In genomic region chr18:23459530-23459921, GRCh38 we compare ENCODE assay signal across 28 cellular contexts. TPM values are rescaled to one million over a fixed set of nuclear protein-coding genes. Genes with fewer than 3 reads are reported as not detected.
DNase-seq lines count a peak whose midpoint lies in the region; ATAC-seq and TF ChIP-seq lines count a peak whose summit lies in the region.
"Had no signal": no experiment of that assay in that cellular context is flagged by ENCODE, and none has a peak within 500 bp of the region (broad histone marks: within the 10 kb centered on the region; RNA-seq: fewer than 3 reads in every experiment).

No MANE protein-coding gene starts in this region.

- H3K27ac Mint-ChIP-seq in activated naive CD4-positive, alpha-beta T cell treated with anti-CD3 and anti-CD28 coated beads, Interleukin-2, amount 50 U/mL, for 24 hours, result peak overlapping the region; percentile 42
- no peak overlapping the region for H3K27ac Mint-ChIP-seq in activated naive CD4-positive, alpha-beta T cell treated with anti-CD3 and anti-CD28 coated beads for 36 hours
- peak overlapping the region; percentile 61 to 70 for H3K27ac Mint-ChIP-seq in effector memory CD8-positive, alpha-beta T cell
- H3K27ac Mint-ChIP-seq: H9 had no signal

- no peaks in the 10 kb centered on the region for H3F3A ChIP-seq in Loucy (ENCODE audit: low read depth)

- peak overlapping the region; percentile 55 for H3K9ac ChIP-seq in Loucy (ENCODE audit: low read depth, low read length, poor library complexity, severe bottlenecking)
- H3K9ac ChIP-seq: SK-N-SH had no signal

- no peaks in the 10 kb centered on the region for H3K27me3 Mint-ChIP-seq in activated naive CD4-positive, alpha-beta T cell treated with anti-CD3 and anti-CD28 coated beads, Interleukin-2, amount 50 U/mL, for 24 hours
- no peaks in the 10 kb centered on the region for H3K27me3 Mint-ChIP-seq in activated naive CD4-positive, alpha-beta T cell treated with anti-CD3 and anti-CD28 coated beads for 36 hours (ENCODE audit: low read depth)
- H3K27me3 Mint-ChIP-seq in effector memory CD8-positive, alpha-beta T cell, result no peaks in the 10 kb centered on the region
- H3K27me3 Mint-ChIP-seq: CD8-positive, alpha-beta memory T cell; stimulated activated memory B cell treated with anti-CD40 and anti-IgM and Interleukin-4, amounts not matched to agents 10 μg/mL and 1 μg/mL and 100 μg/mL, for 72 hours; T-helper 17 cell had no signal

- H3K27ac ChIP-seq in neutrophil, result peak overlapping the region; percentile 83
- H3K27ac ChIP-seq: PC-9 had no signal

- no peaks in the 10 kb centered on the region for H3K27me3 ChIP-seq in Loucy (ENCODE audit: insufficient read depth, low read length, poor library complexity, severe bottlenecking)
- H3K27me3 ChIP-seq in neutrophil, result no peaks in the 10 kb centered on the region

- H3K4me1 Mint-ChIP-seq in activated naive CD4-positive, alpha-beta T cell treated with anti-CD3 and anti-CD28 coated beads, Interleukin-2, amount 50 U/mL, for 24 hours, result peaks cover 77% of the 10 kb centered on the region
- H3K4me1 Mint-ChIP-seq in activated naive CD4-positive, alpha-beta T cell treated with anti-CD3 and anti-CD28 coated beads for 36 hours (ENCODE audit: low read depth), result peaks cover 48% of the 10 kb centered on the region
- peaks cover 50 to 62% of the 10 kb centered on the region in 2 donors for H3K4me1 Mint-ChIP-seq in effector memory CD8-positive, alpha-beta T cell (ENCODE audit: low read depth in 2 of 2)

- peaks cover 92% of the 10 kb centered on the region for H3K79me2 ChIP-seq in Loucy (ENCODE audit: insufficient read depth, low read length)

- H3K4me1 ChIP-seq in Loucy (ENCODE audit: insufficient read depth, low read length, poor library complexity, severe bottlenecking), result peaks cover 53% of the 10 kb centered on the region
- peaks cover 70 to 71% of the 10 kb centered on the region in 2 experiments for H3K4me1 ChIP-seq in neutrophil (ENCODE audit: control insufficient read depth in 1 of 2, insufficient read depth in 1 of 2, low read depth in 1 of 2, low read length in 1 of 2)

- peak overlapping the region; percentile 8 for H3K4me3 Mint-ChIP-seq in activated naive CD4-positive, alpha-beta T cell treated with anti-CD3 and anti-CD28 coated beads, Interleukin-2, amount 50 U/mL, for 24 hours
- no peak overlapping the region for H3K4me3 Mint-ChIP-seq in activated naive CD4-positive, alpha-beta T cell treated with anti-CD3 and anti-CD28 coated beads for 36 hours
- H3K4me3 Mint-ChIP-seq in effector memory CD8-positive, alpha-beta T cell, result peak overlapping the region; percentile 23 to 49
- H3K4me3 Mint-ChIP-seq: H9; nephron progenitor cell; stimulated activated memory B cell treated with anti-CD40 and anti-IgM and Interleukin-4, amounts not matched to agents 10 μg/mL and 1 μg/mL and 100 μg/mL, for 72 hours had no signal

- H3K4me2 ChIP-seq in Loucy (ENCODE audit: low read depth, low read length, poor library complexity, severe bottlenecking), result peak overlapping the region; percentile 91
- H3K4me2 ChIP-seq: PC-9, SK-N-SH had no signal

- H4K20me1 ChIP-seq in Loucy (ENCODE audit: insufficient read depth, low read length, poor library complexity, severe bottlenecking), result peaks cover 57% of the 10 kb centered on the region

- no peak for DNase-seq in activated naive CD4-positive, alpha-beta T cell treated with anti-CD3 and anti-CD28 coated beads for 36 hours
- no peak for DNase-seq in effector memory CD8-positive, alpha-beta T cell
- no peak for DNase-seq in NCI-H1417 (lab: John Stamatoyannopoulos, UW)
- no peak for DNase-seq in activated CD8-positive, alpha-beta memory T cell treated with anti-CD3 and anti-CD28 coated beads for 24 hours
- DNase-seq: 8988T; activated CD4-positive, alpha-beta T cell treated with anti-CD3 and anti-CD28 coated beads, Interleukin-2, amount 50 U/mL, for 48 hours; activated CD4-positive, CD25-positive, alpha-beta regulatory T cell treated with anti-CD3 and anti-CD28 coated beads, Interleukin-2, amount 50 U/mL, for 72 hours; activated naive CD4-positive, alpha-beta T cell treated with anti-CD3 and anti-CD28 coated beads, Interleukin-2, amount 50 U/mL, for 16 hours; anterior cingulate cortex; CD8-positive, alpha-beta memory T cell; H9; islet precursor cell; midbrain; MV-4-11; NCI-H1436 treated with DMSO at 0.1 percent for 48 hours; NCI-H226; NCI-H69; nephron progenitor cell; PC-9; SK-N-SH; T-helper 17 cell had no signal

- no peaks in the 10 kb centered on the region for H3K9me3 Mint-ChIP-seq in activated naive CD4-positive, alpha-beta T cell treated with anti-CD3 and anti-CD28 coated beads, Interleukin-2, amount 50 U/mL, for 24 hours
- no peaks in the 10 kb centered on the region for H3K9me3 Mint-ChIP-seq in activated naive CD4-positive, alpha-beta T cell treated with anti-CD3 and anti-CD28 coated beads for 36 hours
- no peaks in the 10 kb centered on the region for H3K9me3 Mint-ChIP-seq in effector memory CD8-positive, alpha-beta T cell
- H3K9me3 Mint-ChIP-seq: CD8-positive, alpha-beta memory T cell; H9; nephron progenitor cell; stimulated activated memory B cell treated with anti-CD40 and anti-IgM and Interleukin-4, amounts not matched to agents 10 μg/mL and 1 μg/mL and 100 μg/mL, for 72 hours had no signal

- intact Hi-C loops in activated naive CD4-positive, alpha-beta T cell treated with anti-CD3 and anti-CD28 coated beads for 36 hours (cut with micrococcal nuclease), result no loop called here

- no peaks in the 10 kb centered on the region for H3K9me2 ChIP-seq in Loucy (replicated peaks; ENCODE audit: low read depth, low read length)
- H3K9me2 ChIP-seq: SK-N-SH had no signal

- peaks cover 3% of the 10 kb centered on the region for H3K36me3 Mint-ChIP-seq in activated naive CD4-positive, alpha-beta T cell treated with anti-CD3 and anti-CD28 coated beads, Interleukin-2, amount 50 U/mL, for 24 hours
- peaks cover 9% of the 10 kb centered on the region for H3K36me3 Mint-ChIP-seq in activated naive CD4-positive, alpha-beta T cell treated with anti-CD3 and anti-CD28 coated beads for 36 hours (ENCODE audit: low read depth)
- peaks cover 52% of the 10 kb centered on the region for H3K36me3 Mint-ChIP-seq in effector memory CD8-positive, alpha-beta T cell (ENCODE audit: insufficient read depth)

- H3K36me3 ChIP-seq in Loucy (ENCODE audit: insufficient read depth, low read length) (peaks cover 22% of the 10 kb centered on the region), neutrophil (peaks cover 39% of the 10 kb centered on the region)

- no peak for TF ChIP-seq CTCF in Loucy (conservative IDR thresholded peaks at IDR 0.05; ENCODE audit: low read length)
- TF ChIP-seq CTCF in neutrophil (IDR thresholded peaks at IDR 0.05), result no peak

- ATAC-seq in effector memory CD8-positive, alpha-beta T cell (replicated peaks), result no peak
- ATAC-seq in HG03354 (IDR thresholded peaks at IDR 0.05; ENCODE audit: poor library complexity, severe bottlenecking, unreplicated experiment), result no peak
- ATAC-seq: esophagus mucosa; Right ventricle myocardium inferior; stimulated activated memory B cell treated with anti-CD40 and anti-IgM and Interleukin-4, amounts not matched to agents 10 μg/mL and 1 μg/mL and 100 μg/mL, for 72 hours; T-helper 17 cell had no signal

- CTCF ChIA-PET in activated naive CD4-positive, alpha-beta T cell treated with anti-CD3 and anti-CD28 coated beads for 36 hours (lab: Charles Lee), result interaction anchor here (2.6 kb wide), 1 partner anchor 39 kb away, joined by 8 read pairs; no protein-coding TSS in a partner anchor

- peak overlapping the region; percentile 54 for H3K4me3 ChIP-seq in Loucy (ENCODE audit: low read length, poor library complexity, severe bottlenecking)
- peak overlapping the region; percentile 24 to 34 for H3K4me3 ChIP-seq in neutrophil (ENCODE audit: low read depth in 1 of 2, low read length in 1 of 2)
- H3K4me3 ChIP-seq: PC-9 had no signal

- H3K9me3 ChIP-seq in Loucy (ENCODE audit: insufficient read depth, low read depth, low read length), result no peaks in the 10 kb centered on the region
- H3K9me3 ChIP-seq in neutrophil, result no peaks in the 10 kb centered on the region
- H3K9me3 ChIP-seq: SK-N-SH had no signal

- H2AFZ ChIP-seq in Loucy (ENCODE audit: low read length), result no peak overlapping the region
- H2AFZ ChIP-seq: PC-9 had no signal

RNA-seq across cellular contexts. Expression of gene RIOK3, which starts 6.4 kb away (rescaled TPM):
- 10 to 100 TPM; 53.8 to 59.5 TPM for total RNA-seq in activated naive CD4-positive, alpha-beta T cell treated with anti-CD3 and anti-CD28 coated beads for 36 hours

RNA-seq across cellular contexts. Expression of gene RMC1, which starts 43.8 kb away (rescaled TPM):
- total RNA-seq in activated naive CD4-positive, alpha-beta T cell treated with anti-CD3 and anti-CD28 coated beads for 36 hours, result 10 to 100 TPM; 26.2 to 29.7 TPM
